In genomic region chr10:25933653-25934608, GRCh38 we compare ENCODE assay signal across 8 cellular contexts. TPM values are rescaled to one million over a fixed set of nuclear protein-coding genes. Genes with fewer than 3 reads are reported as not detected.
A peak's percentile ranks its signal among the peaks of the same experiment; 100 is the strongest.
DNase-seq lines count a peak whose midpoint lies in the region; ATAC-seq, FAIRE-seq and TF ChIP-seq lines count a peak whose summit lies in the region.

Gene MYO3A (plus strand): TSS chr10:25934229. CDS start chr10:25952111, 17,882 bp downstream.

- ATAC-seq in psoas muscle: no peak
- ATAC-seq in GM19452 (IDR thresholded peaks at IDR 0.05; ENCODE audit: unreplicated experiment): no peak
- no peak for ATAC-seq in HG03342 (IDR thresholded peaks at IDR 0.05; ENCODE audit: unreplicated experiment)

- H3K27ac ChIP-seq in right atrium auricular region: no peak within 1 kb of the TSS
- H3K27ac ChIP-seq in psoas muscle: no peak within 1 kb of the TSS

- H3K27me3 ChIP-seq in right atrium auricular region (peaks cover 11% of the 10 kb centered on the region in 2 donors), psoas muscle (ENCODE audit: insufficient read depth in 3 of 3, low read length in 2 of 3) (peaks cover 4 to 28% (median 8%) of the 10 kb centered on the region in 3 donors)

- no peaks in the 10 kb centered on the region for H3K9me3 ChIP-seq in right atrium auricular region
- no peaks in the 10 kb centered on the region for H3K9me3 ChIP-seq in psoas muscle

- intact Hi-C loops in psoas muscle (cut with DNase I): no loop called here

- H3K4me1 ChIP-seq in right atrium auricular region: peaks cover 0 to 16% of the 10 kb centered on the region in 2 donors
- no peaks in the 10 kb centered on the region for H3K4me1 ChIP-seq in psoas muscle

- FAIRE-seq in GM12891 (lab: Jason Lieb, UNC): no peak

- no peaks in the 10 kb centered on the region for H3K36me3 ChIP-seq in right atrium auricular region
- H3K36me3 ChIP-seq in psoas muscle (ENCODE audit: insufficient read depth in 1 of 2, low read depth in 1 of 2): no peaks in the 10 kb centered on the region

- WGBS in psoas muscle, 3 donors: 3% methylated on average over 63 to 73 of the region's 73 CpGs

- peak within 1 kb of the TSS; percentile 17 to 41 for H3K4me3 ChIP-seq in right atrium auricular region
- peak within 1 kb of the TSS; percentile 45 for H3K4me3 ChIP-seq in psoas muscle

- TF ChIP-seq CTCF in right atrium auricular region (IDR thresholded peaks at IDR 0.05) (no peak), psoas muscle (IDR thresholded peaks at IDR 0.05) (no peak)

- TF ChIP-seq POLR2A in GM12891 (IDR thresholded peaks at IDR 0.05; ENCODE audit: low read depth, low read length): no peak

- DNase-seq in GM12891 (ENCODE audit: insufficient read length, low spot score): peak; percentile 6
- peak; percentile 79 for DNase-seq in NCI-H69 (lab: John Stamatoyannopoulos, UW)
- DNase-seq in right atrium auricular region (ENCODE audit: low spot score): no peak
- DNase-seq in psoas muscle: no peak
- no peak for DNase-seq in C1 segment of cervical spinal cord (lab: John Stamatoyannopoulos, UW)
- DNase-seq in HUDEP-2 (lab: John Stamatoyannopoulos, UW; ENCODE audit: unreplicated experiment in 76 of 76): no peak

TF ChIP-seq in GM12891, 5 proteins besides CTCF, POLR2A, EP300 and RAD21:
- no peak for TF ChIP-seq SPI1 (IDR thresholded peaks at IDR 0.05; ENCODE audit: low read depth, low read length)
- TF ChIP-seq PAX5 (IDR thresholded peaks at IDR 0.05; ENCODE audit: insufficient read depth, low read length, severe bottlenecking): no peak
- no peak for TF ChIP-seq POLR2AphosphoS5 (IDR thresholded peaks at IDR 0.05; ENCODE audit: low read depth, low read length)
- TF ChIP-seq POU2F2 (IDR thresholded peaks at IDR 0.05; ENCODE audit: low read depth, low read length): no peak
- TF ChIP-seq TAF1 (IDR thresholded peaks at IDR 0.05; ENCODE audit: low read depth, low read length): no peak

RNA-seq across cellular contexts. Expression of gene MYO3A, which starts in this region (rescaled TPM):
- polyA plus RNA-seq in GM12891 (2012; ENCODE audit: low read depth, missing spikeins): 0.04 TPM
- total RNA-seq in right atrium auricular region: not detected
- under 1 TPM in 2 of 4 donors, not detected in 2; 0.04 to 0.32 TPM for total RNA-seq in psoas muscle
- polyA plus RNA-seq in psoas muscle: under 1 TPM in 2 of 3 donors, not detected in 1; 0.03 to 0.04 TPM

Comparison
In these comparisons a context has a peak if more than half of its experiments do, and no peak if none do; other contexts are left out.
1. DNase-seq: peak in GM12891 (single experiment) and NCI-H69 (single experiment); none in right atrium auricular region (single experiment), psoas muscle (0 of 2), C1 segment of cervical spinal cord (0 of 14) and HUDEP-2 (0 of 76).